In the genomic region with DNA sequence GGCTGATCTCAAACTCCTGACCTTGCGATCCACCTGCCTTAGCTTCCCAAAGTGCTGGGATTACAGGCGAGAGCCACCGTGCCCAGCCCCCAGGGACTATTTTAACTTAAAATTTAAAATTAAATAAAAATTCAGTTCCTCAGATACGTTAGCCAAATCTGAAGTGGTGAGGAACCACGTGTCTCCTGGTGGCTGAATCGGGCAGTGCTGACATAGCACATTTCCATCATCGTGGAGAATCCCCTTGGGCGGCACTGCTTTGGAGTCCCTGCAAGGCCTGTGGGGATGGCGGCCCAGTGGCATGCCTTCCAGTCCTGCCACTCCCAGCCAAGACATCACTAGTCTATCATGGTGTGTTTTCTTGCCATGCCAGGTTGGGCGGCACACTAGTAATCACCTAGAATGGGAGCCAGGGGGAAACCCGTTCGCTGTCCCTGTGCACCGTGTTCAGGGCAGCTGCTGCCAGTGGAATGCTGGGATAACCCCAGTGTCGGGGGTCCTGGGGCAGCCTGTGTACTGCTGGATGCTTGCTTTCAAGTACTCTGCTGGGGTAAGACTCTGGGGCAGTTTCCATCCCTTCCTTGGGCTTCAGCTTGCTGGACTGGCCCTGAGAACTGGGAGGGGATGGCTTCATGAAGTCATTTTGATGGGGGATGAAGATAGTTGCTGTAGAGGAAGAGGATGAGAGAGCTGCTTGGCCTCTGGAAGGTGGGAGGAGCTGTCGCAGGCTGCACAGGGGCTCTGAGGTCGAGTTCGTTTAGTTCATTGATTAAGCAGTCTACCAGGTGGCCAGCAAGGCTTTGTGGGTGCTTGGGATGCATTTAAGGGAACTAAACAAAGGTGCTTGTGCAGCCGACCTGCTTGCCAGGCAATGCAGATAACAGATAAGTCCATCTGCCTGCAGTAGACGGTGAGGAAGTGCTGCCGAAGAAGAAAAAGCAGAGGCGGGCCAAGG, we compare ENCODE assay signal across 1 cellular context.
TF ChIP-seq lines count a peak whose summit lies in the region.

No MANE protein-coding gene starts in this region.

TF ChIP-seq in WTC11, 78 proteins besides CTCF, POLR2A, EP300 and RAD21 (continued from another document):
- TF ChIP-seq, protein P1, sequence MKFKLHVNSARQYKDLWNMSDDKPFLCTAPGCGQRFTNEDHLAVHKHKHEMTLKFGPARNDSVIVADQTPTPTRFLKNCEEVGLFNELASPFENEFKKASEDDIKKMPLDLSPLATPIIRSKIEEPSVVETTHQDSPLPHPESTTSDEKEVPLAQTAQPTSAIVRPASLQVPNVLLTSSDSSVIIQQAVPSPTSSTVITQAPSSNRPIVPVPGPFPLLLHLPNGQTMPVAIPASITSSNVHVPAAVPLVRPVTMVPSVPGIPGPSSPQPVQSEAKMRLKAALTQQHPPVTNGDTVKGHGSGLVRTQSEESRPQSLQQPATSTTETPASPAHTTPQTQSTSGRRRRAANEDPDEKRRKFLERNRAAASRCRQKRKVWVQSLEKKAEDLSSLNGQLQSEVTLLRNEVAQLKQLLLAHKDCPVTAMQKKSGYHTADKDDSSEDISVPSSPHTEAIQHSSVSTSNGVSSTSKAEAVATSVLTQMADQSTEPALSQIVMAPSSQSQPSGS (CRISPR knock-in tag; IDR thresholded peaks at IDR 0.05; ENCODE audit: borderline replicate concordance, low read depth): no peak
